ENCODE assay signal across 7 cellular contexts in genomic region chr6:150069707-150070106, GRCh38. TPM values are rescaled to one million over a fixed set of nuclear protein-coding genes. Genes with fewer than 3 reads are reported as not detected.
DNase-seq lines count a peak whose midpoint lies in the region; ATAC-seq and TF ChIP-seq lines count a peak whose summit lies in the region.

No MANE protein-coding gene starts in this region.

- H3K4ac ChIP-seq in neuronal stem cell (ENCODE audit: low read length), result no peak overlapping the region

- WGBS in neuronal stem cell (ENCODE audit: extremely low coverage in 2 of 2, insufficient read length in 2 of 2, insufficient replicate concordance in 1 of 2), 2 donors, result no CpG with 5 or more reads among the region's 11 CpGs

- H3K27ac ChIP-seq in HCT116 (ENCODE audit: low read depth, low read length) (0 out of 2 replicates have a peak overlapping the region, but pooled peaks have one; percentile 27), neuronal stem cell (replicated peaks; ENCODE audit: low read length) (no peak overlapping the region)

- no peak for DNase-seq in HCT116 (ENCODE audit: low read depth, low spot score)
- peak; percentile 55 to 75 for DNase-seq in NCI-H526 (lab: John Stamatoyannopoulos, UW)
- peak; percentile 5 for DNase-seq in dermis blood vessel endothelial cell
- DNase-seq in neuronal stem cell (ENCODE audit: low spot score), result no peak
- no peak for DNase-seq in islet precursor cell

- H3K27me3 ChIP-seq in HCT116 (ENCODE audit: insufficient read depth, low read length) (no peaks in the 10 kb centered on the region), neuronal stem cell (ENCODE audit: control insufficient read depth in 3 of 3, insufficient read depth in 3 of 3, low read depth in 1 of 3, low read length in 3 of 3) (peaks cover 0 to 3% (median 2%) of the 10 kb centered on the region in 3 experiments)

- TF ChIP-seq CTCF in HCT116 (IDR thresholded peaks at IDR 0.05 in 2 of 3, conservative IDR thresholded peaks at IDR 0.05 in 1 of 3; ENCODE audit: borderline replicate concordance in 1 of 3, insufficient read depth in 1 of 3, low read depth in 2 of 3, low read length in 2 of 3), result no peak

- no peaks in the 10 kb centered on the region for H4K20me1 ChIP-seq in HCT116 (ENCODE audit: insufficient read depth)

- ATAC-seq in HCT116, result no peak
- no peak for ATAC-seq in GM19397 (IDR thresholded peaks at IDR 0.05; ENCODE audit: unreplicated experiment)
- no peak for ATAC-seq in GM21423 (IDR thresholded peaks at IDR 0.05; ENCODE audit: unreplicated experiment)

- H3K4me2 ChIP-seq in HCT116 (ENCODE audit: low read length) (peak overlapping the region; percentile 98), neuronal stem cell (ENCODE audit: insufficient read depth, low read length, poor library complexity, severe bottlenecking) (no peak overlapping the region)

- TF ChIP-seq RAD21 in HCT116 (IDR thresholded peaks at IDR 0.05; ENCODE audit: low read depth), result no peak

- RAD21 ChIA-PET in HCT116 (lab: Charles Lee; ENCODE audit: low non-redundant PET in 1 of 2, low total read pairs in 2 of 2, uncharacterized antibody in 2 of 2, unreplicated experiment in 2 of 2), result no interaction called here

- POLR2A ChIA-PET in HCT116 (lab: Charles Lee), result interaction anchor here (1.1 kb wide), 1 partner anchor 11 kb away, joined by 4 read pairs; no protein-coding TSS in a partner anchor

- TF ChIP-seq POLR2A in HCT116 (IDR thresholded peaks at IDR 0.05; ENCODE audit: borderline replicate concordance, extremely low read depth, insufficient read depth, insufficient read length), result no peak

- H3K14ac ChIP-seq in neuronal stem cell (ENCODE audit: low read length), result no peak overlapping the region

- peaks cover 3 to 5% of the 10 kb centered on the region in 2 experiments; a peak in 2 of 4 replicates for H3K36me3 ChIP-seq in HCT116 (ENCODE audit: control insufficient read depth in 1 of 2, insufficient read depth in 2 of 2, low read length in 2 of 2)
- peaks cover 4 to 6% of the 10 kb centered on the region in 2 donors for H3K36me3 ChIP-seq in neuronal stem cell (replicated peaks in 1 of 2; ENCODE audit: control insufficient read depth in 2 of 2, insufficient read depth in 2 of 2, low read length in 2 of 2)

- BruUV-seq in HCT116 (replicated peaks; lab: Mats Ljungman, UMichigan), result no TSS peak

- no peak overlapping the region for H3K23ac ChIP-seq in neuronal stem cell (ENCODE audit: low read depth, low read length, poor library complexity)

- peak overlapping the region; percentile 1 for H2AK5ac ChIP-seq in neuronal stem cell (ENCODE audit: low read depth, low read length)

- H4K91ac ChIP-seq in neuronal stem cell (ENCODE audit: low read depth, low read length, poor library complexity), result no peak overlapping the region

- no peaks in the 10 kb centered on the region for H3K9me2 ChIP-seq in HCT116 (ENCODE audit: insufficient read depth)

- H3K79me1 ChIP-seq in neuronal stem cell (ENCODE audit: low read depth, low read length), result peaks cover 2% of the 10 kb centered on the region

- CTCF ChIA-PET in HCT116 (lab: Charles Lee), result interaction anchor here (1.3 to 3.7 kb wide), 6 partner anchors 11 to 748 kb away, joined by 4 to 48 read pairs (median 8); no protein-coding TSS in a partner anchor

- H3K4me3 ChIP-seq in HCT116 (replicated peaks in 1 of 2; ENCODE audit: low read depth in 1 of 2, low read length in 2 of 2), result peak overlapping the region in 1 of 2 experiments; percentile 92; a peak in 2 of 4 replicates
- H3K4me3 ChIP-seq in neuronal stem cell (ENCODE audit: low read length in 2 of 2), result no peak overlapping the region

- 0 out of 2 replicates have a peak overlapping the region, but pooled peaks have one; percentile 52 for H3K9ac ChIP-seq in HCT116 (ENCODE audit: low read length)
- peak overlapping the region; percentile 32 for H3K9ac ChIP-seq in neuronal stem cell (ENCODE audit: low read depth, low read length, poor library complexity)

- H4K8ac ChIP-seq in neuronal stem cell (ENCODE audit: low read depth, low read length), result peak overlapping the region; percentile 92

- intact Hi-C loops in HCT116 (cut with micrococcal nuclease), result loop anchor here (1.0 to 5.0 kb wide), 3 partner anchors 62 to 348 kb away; no protein-coding TSS in a partner anchor

- H3K18ac ChIP-seq in neuronal stem cell (ENCODE audit: low read length), result no peak overlapping the region

- peak overlapping the region; percentile 86 for H2AFZ ChIP-seq in HCT116 (ENCODE audit: low read depth, low read length, poor library complexity, severe bottlenecking)
- peak overlapping the region; percentile 64 for H2AFZ ChIP-seq in neuronal stem cell (ENCODE audit: low read length)

- no peak overlapping the region for H2BK15ac ChIP-seq in neuronal stem cell (ENCODE audit: low read length)

- H3K9me3 ChIP-seq in HCT116 (ENCODE audit: control insufficient read depth in 1 of 2, insufficient read depth in 1 of 2, low read depth in 1 of 2, low read length in 2 of 2), result no peaks in the 10 kb centered on the region
- no peaks in the 10 kb centered on the region for H3K9me3 ChIP-seq in neuronal stem cell (replicated peaks in 1 of 2; ENCODE audit: control insufficient read depth in 2 of 2, insufficient read depth in 1 of 2, low read depth in 1 of 2, low read length in 2 of 2)

- H3K4me1 ChIP-seq in HCT116 (ENCODE audit: control insufficient read depth in 1 of 2, insufficient read depth in 2 of 2, low read length in 2 of 2) (peaks cover 20 to 52% of the 10 kb centered on the region in 2 experiments), neuronal stem cell (ENCODE audit: control insufficient read depth in 2 of 2, insufficient read depth in 1 of 2, low read depth in 1 of 2, low read length in 2 of 2) (peaks cover 7 to 19% of the 10 kb centered on the region in 2 donors)

- H2BK12ac ChIP-seq in neuronal stem cell (ENCODE audit: low read length), result no peak overlapping the region

- peak overlapping the region; percentile 8 for H2BK120ac ChIP-seq in neuronal stem cell (ENCODE audit: low read depth, low read length)

- peaks cover 9% of the 10 kb centered on the region; the same call in 1 of the 2 replicates for H3K79me2 ChIP-seq in HCT116 (ENCODE audit: insufficient read depth, low read length)

- no peak overlapping the region for H2BK5ac ChIP-seq in neuronal stem cell (ENCODE audit: low read length)

TF ChIP-seq in HCT116, 20 proteins besides CTCF, POLR2A, EP300 and RAD21:
- TF ChIP-seq YY1 (IDR thresholded peaks at IDR 0.05; ENCODE audit: extremely low read depth, insufficient replicate concordance, low read depth, low read length) (no peak), JUND (IDR thresholded peaks at IDR 0.05) (no peak), ZNF274 (IDR thresholded peaks at IDR 0.05; ENCODE audit: low read depth, low read length) (no peak), ZFX (IDR thresholded peaks at IDR 0.05) (no peak), ATF3 (IDR thresholded peaks at IDR 0.05) (no peak), FOSL1 (IDR thresholded peaks at IDR 0.05; ENCODE audit: low read depth) (no peak), CEBPB (IDR thresholded peaks at IDR 0.05; ENCODE audit: low read depth) (no peak), CBX3 (IDR thresholded peaks at IDR 0.05; ENCODE audit: low read depth) (no peak), POLR2AphosphoS5 (IDR thresholded peaks at IDR 0.05; ENCODE audit: low read depth, low read length) (no peak), MAX (IDR thresholded peaks at IDR 0.05) (no peak), EGR1 (IDR thresholded peaks at IDR 0.05; ENCODE audit: low read depth) (no peak), TCF7L2 (IDR thresholded peaks at IDR 0.05; ENCODE audit: borderline replicate concordance, extremely low read depth, insufficient read depth, insufficient read length) (no peak), EZH2 (IDR thresholded peaks at IDR 0.05) (no peak), SP1 (IDR thresholded peaks at IDR 0.05; ENCODE audit: low read depth) (no peak)

RNA-seq across cellular contexts. Expression of gene ULBP3, which starts 0.8 kb away (rescaled TPM):
- total RNA-seq in HCT116 (2021; ENCODE audit: unreplicated experiment), result 18.4 TPM
- polyA plus RNA-seq in HCT116 (2012), result 15.5 and 17.7 TPM in 2 replicates
- total RNA-seq in dermis blood vessel endothelial cell, result 6.0 and 14.9 TPM in 2 replicates
- 7.8 TPM for polyA plus RNA-seq in neuronal stem cell (2013, experiment 1 of 2)
- 7.7 TPM for polyA plus RNA-seq in neuronal stem cell (2013, experiment 2 of 2)

RNA-seq across cellular contexts. Expression of gene RAET1L, which starts 44.4 kb away (rescaled TPM):
- total RNA-seq in HCT116 (2021; ENCODE audit: unreplicated experiment) (1.5 TPM), dermis blood vessel endothelial cell (not detected in 2 replicates)
- polyA plus RNA-seq in HCT116 (2012), result 3.2 and 3.3 TPM in 2 replicates
- polyA plus RNA-seq in neuronal stem cell (2013, experiment 1 of 2), result not detected
- polyA plus RNA-seq in neuronal stem cell (2013, experiment 2 of 2), result not detected

Comparison
In these comparisons a context has a peak if more than half of its experiments do, and no peak if none do; other contexts are left out.
1. DNase-seq: peak in NCI-H526 (2 of 2) and dermis blood vessel endothelial cell (single experiment); none in HCT116 (single experiment), neuronal stem cell (single experiment) and islet precursor cell (single experiment).